ENCODE assay signal across 18 cellular contexts in genomic region chr5:146426305-146426704, GRCh38.
"Had no signal": no experiment of that assay in that cellular context is flagged by ENCODE, and none has a peak within 500 bp of the region (broad histone marks: within the 10 kb centered on the region; RNA-seq: fewer than 3 reads in every experiment).

No MANE protein-coding gene starts in this region.

- ATAC-seq: stimulated activated memory B cell treated with anti-CD40 and anti-IgM and Interleukin-4, amounts not matched to agents 10 μg/mL and 1 μg/mL and 100 μg/mL, for 72 hours had no signal

- H3K4me3 ChIP-seq: colonic mucosa, lung, spleen, thoracic aorta, upper lobe of left lung had no signal

- H3K27ac ChIP-seq: colonic mucosa, foreskin keratinocyte, parathyroid adenoma, spleen, thoracic aorta, upper lobe of left lung had no signal

- H3K27me3 ChIP-seq: colonic mucosa, foreskin keratinocyte, upper lobe of left lung had no signal

- H2AFZ ChIP-seq: parathyroid adenoma had no signal

- H3K9me3 ChIP-seq: colonic mucosa, spleen, thoracic aorta, upper lobe of left lung had no signal

- H3K79me2 ChIP-seq: parathyroid adenoma had no signal

- H3K4me1 ChIP-seq: colonic mucosa, parathyroid adenoma, upper lobe of left lung had no signal

- DNase-seq: activated CD4-positive, alpha-beta T cell treated with anti-CD3 and anti-CD28 coated beads for 48 hours; activated CD4-positive, CD25-positive, alpha-beta regulatory T cell; activated CD8-positive, alpha-beta T cell treated with anti-CD3 and anti-CD28 coated beads for 36 hours; activated naive CD4-positive, alpha-beta T cell treated with Interleukin-2 at 50 U/mL for 16 hours; activated naive CD8-positive, alpha-beta T cell treated with anti-CD3 and anti-CD28 coated beads, Interleukin-2, amount 10 ng/mL, durations not matched to agents 7 days and 5 days; activated T-cell treated with anti-CD3 and anti-CD28 coated beads, Interleukin-2, amount 50 U/mL, for 24 hours; anterior cingulate cortex; central memory CD4-positive, alpha-beta T cell; colonic mucosa; spleen; stimulated activated CD4-positive, alpha-beta T cell treated with anti-CD3 and anti-CD28 coated beads, Interleukin-4, amount 100 ng/mL, for 4 hours; upper lobe of left lung had no signal

- H3K36me3 ChIP-seq: colonic mucosa, spleen, thoracic aorta, upper lobe of left lung had no signal

- H3K9ac ChIP-seq: parathyroid adenoma had no signal

- FAIRE-seq: keratinocyte had no signal
